In genomic region chr15:69679623-69680228, GRCh38 we compare ENCODE assay signal across 8 cellular contexts.
DNase-seq lines count a peak whose midpoint lies in the region; ATAC-seq and TF ChIP-seq lines count a peak whose summit lies in the region.

No MANE protein-coding gene starts in this region.

- TF ChIP-seq CTCF in GM13976 (IDR thresholded peaks at IDR 0.05; ENCODE audit: borderline replicate concordance, control extremely low read depth, extremely low read depth, insufficient read depth, missing control alignments) = no peak
- no peak for TF ChIP-seq CTCF in esophagus squamous epithelium (IDR thresholded peaks at IDR 0.05)

- in situ Hi-C loops in GM13976 (cut with MboI; ENCODE audit: low sequenced_read_pairs, unreplicated experiment) = no loop called here

- peaks cover 0 to 36% (median 2%) of the 10 kb centered on the region in 4 donors for H3K27me3 ChIP-seq in esophagus squamous epithelium

- no peak overlapping the region for H3K4me3 ChIP-seq in esophagus squamous epithelium

- peak; percentile 68 for DNase-seq in GM13976 (ENCODE audit: low spot score)
- DNase-seq in kidney tubule cell (ENCODE audit: low spot score) = peak; percentile 5
- no peak for DNase-seq in NCI-H510A (lab: John Stamatoyannopoulos, UW)
- DNase-seq in esophagus squamous epithelium (lab: John Stamatoyannopoulos, UW) = no peak
- DNase-seq in AG08396 (ENCODE audit: low spot score) = no peak
- DNase-seq in C1 segment of cervical spinal cord (lab: John Stamatoyannopoulos, UW) = no peak

- 43 to 83% methylated on average over 7 to 8 of the region's 9 CpGs for WGBS in esophagus squamous epithelium, 2 donors

- no peaks in the 10 kb centered on the region for H3K4me1 ChIP-seq in esophagus squamous epithelium

- intact Hi-C loops in esophagus squamous epithelium (cut with DNase I) = no loop called here

- H3K9me3 ChIP-seq in esophagus squamous epithelium = no peaks in the 10 kb centered on the region

- no peak overlapping the region for H3K27ac ChIP-seq in esophagus squamous epithelium

- no peak for TF ChIP-seq POLR2A in esophagus squamous epithelium (IDR thresholded peaks at IDR 0.05)

- H3K36me3 ChIP-seq in esophagus squamous epithelium = no peaks in the 10 kb centered on the region

- ATAC-seq in GM21367 (IDR thresholded peaks at IDR 0.05; ENCODE audit: unreplicated experiment) (peak; percentile 77), HG03432 (IDR thresholded peaks at IDR 0.05; ENCODE audit: unreplicated experiment) (peak; percentile 96)

Comparison
In these comparisons a context has a peak if more than half of its experiments do, and no peak if none do; other contexts are left out.
1. DNase-seq: peak in GM13976 (single experiment) and kidney tubule cell (single experiment); none in NCI-H510A (single experiment), esophagus squamous epithelium (single experiment), AG08396 (single experiment) and C1 segment of cervical spinal cord (0 of 14).